8 cellular contexts compared by ENCODE assay signal in the genomic region with DNA sequence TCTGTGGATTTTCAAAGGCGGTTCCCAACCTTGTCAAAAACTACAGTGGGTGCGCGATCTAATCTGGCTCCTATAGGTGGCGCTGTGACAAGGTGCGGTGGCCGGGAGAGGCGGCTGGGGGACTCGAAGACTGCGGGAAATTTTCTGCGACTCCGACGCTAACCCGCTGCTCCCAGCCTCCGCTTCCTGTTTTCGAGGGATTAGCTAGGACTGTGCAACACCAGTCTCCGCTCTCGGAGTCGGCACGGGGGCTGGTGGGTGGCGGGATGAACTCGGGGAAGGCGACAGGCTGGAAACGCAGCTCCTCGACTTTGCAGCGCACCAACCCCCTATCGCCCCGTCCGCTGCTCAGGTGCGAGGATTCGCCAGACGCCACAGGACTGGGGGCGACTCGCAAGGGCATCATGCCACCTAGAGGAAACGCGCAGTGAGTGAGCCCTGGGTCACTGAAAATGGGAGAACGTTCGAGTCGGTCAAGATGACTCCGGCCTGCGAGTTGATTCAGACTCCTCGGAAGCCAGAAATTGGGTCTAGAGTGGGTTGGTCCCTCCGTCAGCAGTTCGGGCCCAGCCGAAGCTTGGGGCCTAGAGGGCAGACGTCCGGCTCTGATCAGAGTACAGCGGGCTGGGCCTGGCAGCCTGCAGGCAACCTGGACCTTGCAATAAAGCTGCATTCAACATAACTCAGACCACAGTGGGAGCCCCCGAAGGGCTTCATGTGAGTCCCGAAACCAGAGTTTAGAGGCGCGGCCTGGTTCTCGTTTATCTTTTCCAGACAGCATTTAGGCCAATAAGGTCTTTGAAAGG. TPM values are rescaled to one million over a fixed set of nuclear protein-coding genes. Genes with fewer than 3 reads are reported as not detected.
DNase-seq lines count a peak whose midpoint lies in the region; ATAC-seq and TF ChIP-seq lines count a peak whose summit lies in the region.

No MANE protein-coding gene starts in this region.

- no peaks in the 10 kb centered on the region for H3K79me2 ChIP-seq in SK-N-SH (ENCODE audit: insufficient read depth)

- 10% methylated on average over 22 of the region's 52 CpGs for WGBS in SK-N-SH (ENCODE audit: low lambda C conversion rate)
- 2 to 3% methylated on average over 32 to 52 of the region's 52 CpGs for WGBS in testis, 2 donors

- POLR2A ChIA-PET in AG04449 (lab: Yijun Ruan, JAX) (no interaction called here), SK-N-SH (lab: Yijun Ruan, JAX) (no interaction called here)

- no peak for TF ChIP-seq EP300 in SK-N-SH (IDR thresholded peaks at IDR 0.05; ENCODE audit: borderline replicate concordance in 1 of 2, low read depth in 1 of 2, low read length in 1 of 2)

- H3K4me1 ChIP-seq in SK-N-SH (ENCODE audit: control insufficient read depth in 1 of 2, insufficient read depth in 2 of 2, low read depth in 1 of 2, low read length in 1 of 2) (no peaks in the 10 kb centered on the region; a peak in 1 of 4 replicates), testis (peaks cover 20% of the 10 kb centered on the region)

- TF ChIP-seq CTCF in AG04449 (IDR thresholded peaks at IDR 0.05; ENCODE audit: insufficient read depth, low read length, missing control alignments) (peak; percentile 45), SK-N-SH (IDR thresholded peaks at IDR 0.05) (peak; percentile 65), testis (IDR thresholded peaks at IDR 0.05) (peak; percentile 5 to 55 (median 38))

- H3K4me2 ChIP-seq in SK-N-SH = peak overlapping the region; percentile 44

- intact Hi-C loops in left ventricle myocardium superior (cut with micrococcal nuclease) = no loop called here
- intact Hi-C loops in testis (cut with DNase I; ENCODE audit: low total_unique reads) = no loop called here

- H3K9ac ChIP-seq in SK-N-SH = no peak overlapping the region

- no peaks in the 10 kb centered on the region for H3F3A ChIP-seq in SK-N-SH (replicated peaks; ENCODE audit: insufficient read depth)

- no peaks in the 10 kb centered on the region for H3K9me2 ChIP-seq in SK-N-SH

- H3K4me3 ChIP-seq in AG04449 (ENCODE audit: low read depth, low read length) (no peak overlapping the region; the same call in 1 of the 2 replicates), SK-N-SH (ENCODE audit: low read depth in 2 of 2, low read length in 1 of 2) (peak overlapping the region in 1 of 2 experiments; percentile 23; a peak in 1 of 4 replicates), testis (peak overlapping the region in 1 of 2 donors; percentile 11)

- ATAC-seq in GM18909 (IDR thresholded peaks at IDR 0.05; ENCODE audit: poor library complexity, unreplicated experiment) (peak; percentile 43), left ventricle myocardium superior (no peak), GM18519 (IDR thresholded peaks at IDR 0.05; ENCODE audit: low FRiP score, unreplicated experiment) (no peak), GM19455 (IDR thresholded peaks at IDR 0.05; ENCODE audit: unreplicated experiment) (no peak), GM19035 (IDR thresholded peaks at IDR 0.05; ENCODE audit: unreplicated experiment) (no peak)

- TF ChIP-seq RAD21 in SK-N-SH (IDR thresholded peaks at IDR 0.05; ENCODE audit: low read length) = no peak

- H2AFZ ChIP-seq in SK-N-SH (ENCODE audit: low read depth) = no peak overlapping the region

- H3K27ac ChIP-seq in SK-N-SH (ENCODE audit: low read depth in 2 of 2, low read length in 1 of 2) (no peak overlapping the region), testis (no peak overlapping the region)

- H3K27me3 ChIP-seq in SK-N-SH (ENCODE audit: insufficient read depth) = peaks cover 87% of the 10 kb centered on the region
- H3K27me3 ChIP-seq in testis = no peaks in the 10 kb centered on the region

- no peaks in the 10 kb centered on the region for H4K20me1 ChIP-seq in SK-N-SH (ENCODE audit: insufficient read depth)

- H3K36me3 ChIP-seq in SK-N-SH (replicated peaks in 1 of 2; ENCODE audit: control insufficient read depth in 1 of 2, insufficient read depth in 2 of 2, low read length in 1 of 2) = no peaks in the 10 kb centered on the region
- H3K36me3 ChIP-seq in testis (ENCODE audit: low read depth, missing control alignments) = no peaks in the 10 kb centered on the region

- DNase-seq in AG04449 (ENCODE audit: low read depth, low spot score) = no peak
- DNase-seq in SK-N-SH = peak; percentile 66
- peak; percentile 21 for DNase-seq in left ventricle myocardium superior
- DNase-seq in testis = peak; percentile 73

- H3K9me3 ChIP-seq in SK-N-SH = no peaks in the 10 kb centered on the region
- H3K9me3 ChIP-seq in testis = no peaks in the 10 kb centered on the region

- no peak for TF ChIP-seq POLR2A in testis (IDR thresholded peaks at IDR 0.05)

- CTCF ChIA-PET in AG04449 (lab: Yijun Ruan, JAX) (interaction anchor here (0.8 to 2.1 kb wide), 6 partner anchors 8 to 493 kb away, joined by 3 to 12 read pairs (median 4); no protein-coding TSS in a partner anchor), SK-N-SH (lab: Yijun Ruan, JAX) (interaction anchor here (0.5 to 2.0 kb wide), 7 partner anchors 8 to 1966 kb away, joined by 4 to 13 read pairs (median 4); no protein-coding TSS in a partner anchor)

TF ChIP-seq in SK-N-SH, 30 proteins besides CTCF, POLR2A, EP300 and RAD21 (continues in another document):
- TF ChIP-seq, protein P1, sequence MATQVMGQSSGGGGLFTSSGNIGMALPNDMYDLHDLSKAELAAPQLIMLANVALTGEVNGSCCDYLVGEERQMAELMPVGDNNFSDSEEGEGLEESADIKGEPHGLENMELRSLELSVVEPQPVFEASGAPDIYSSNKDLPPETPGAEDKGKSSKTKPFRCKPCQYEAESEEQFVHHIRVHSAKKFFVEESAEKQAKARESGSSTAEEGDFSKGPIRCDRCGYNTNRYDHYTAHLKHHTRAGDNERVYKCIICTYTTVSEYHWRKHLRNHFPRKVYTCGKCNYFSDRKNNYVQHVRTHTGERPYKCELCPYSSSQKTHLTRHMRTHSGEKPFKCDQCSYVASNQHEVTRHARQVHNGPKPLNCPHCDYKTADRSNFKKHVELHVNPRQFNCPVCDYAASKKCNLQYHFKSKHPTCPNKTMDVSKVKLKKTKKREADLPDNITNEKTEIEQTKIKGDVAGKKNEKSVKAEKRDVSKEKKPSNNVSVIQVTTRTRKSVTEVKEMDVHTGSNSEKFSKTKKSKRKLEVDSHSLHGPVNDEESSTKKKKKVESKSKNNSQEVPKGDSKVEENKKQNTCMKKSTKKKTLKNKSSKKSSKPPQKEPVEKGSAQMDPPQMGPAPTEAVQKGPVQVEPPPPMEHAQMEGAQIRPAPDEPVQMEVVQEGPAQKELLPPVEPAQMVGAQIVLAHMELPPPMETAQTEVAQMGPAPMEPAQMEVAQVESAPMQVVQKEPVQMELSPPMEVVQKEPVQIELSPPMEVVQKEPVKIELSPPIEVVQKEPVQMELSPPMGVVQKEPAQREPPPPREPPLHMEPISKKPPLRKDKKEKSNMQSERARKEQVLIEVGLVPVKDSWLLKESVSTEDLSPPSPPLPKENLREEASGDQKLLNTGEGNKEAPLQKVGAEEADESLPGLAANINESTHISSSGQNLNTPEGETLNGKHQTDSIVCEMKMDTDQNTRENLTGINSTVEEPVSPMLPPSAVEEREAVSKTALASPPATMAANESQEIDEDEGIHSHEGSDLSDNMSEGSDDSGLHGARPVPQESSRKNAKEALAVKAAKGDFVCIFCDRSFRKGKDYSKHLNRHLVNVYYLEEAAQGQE (IDR thresholded peaks at IDR 0.05; ENCODE audit: low read depth, low read length) = no peak
- TF ChIP-seq, protein P2, sequence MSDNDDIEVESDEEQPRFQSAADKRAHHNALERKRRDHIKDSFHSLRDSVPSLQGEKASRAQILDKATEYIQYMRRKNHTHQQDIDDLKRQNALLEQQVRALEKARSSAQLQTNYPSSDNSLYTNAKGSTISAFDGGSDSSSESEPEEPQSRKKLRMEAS (IDR thresholded peaks at IDR 0.05; ENCODE audit: low read depth) = no peak
- TF ChIP-seq, protein P3, sequence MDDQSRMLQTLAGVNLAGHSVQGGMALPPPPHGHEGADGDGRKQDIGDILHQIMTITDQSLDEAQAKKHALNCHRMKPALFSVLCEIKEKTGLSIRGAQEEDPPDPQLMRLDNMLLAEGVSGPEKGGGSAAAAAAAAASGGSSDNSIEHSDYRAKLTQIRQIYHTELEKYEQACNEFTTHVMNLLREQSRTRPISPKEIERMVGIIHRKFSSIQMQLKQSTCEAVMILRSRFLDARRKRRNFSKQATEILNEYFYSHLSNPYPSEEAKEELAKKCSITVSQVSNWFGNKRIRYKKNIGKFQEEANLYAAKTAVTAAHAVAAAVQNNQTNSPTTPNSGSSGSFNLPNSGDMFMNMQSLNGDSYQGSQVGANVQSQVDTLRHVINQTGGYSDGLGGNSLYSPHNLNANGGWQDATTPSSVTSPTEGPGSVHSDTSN (IDR thresholded peaks at IDR 0.05) = no peak
- TF ChIP-seq, protein P4, sequence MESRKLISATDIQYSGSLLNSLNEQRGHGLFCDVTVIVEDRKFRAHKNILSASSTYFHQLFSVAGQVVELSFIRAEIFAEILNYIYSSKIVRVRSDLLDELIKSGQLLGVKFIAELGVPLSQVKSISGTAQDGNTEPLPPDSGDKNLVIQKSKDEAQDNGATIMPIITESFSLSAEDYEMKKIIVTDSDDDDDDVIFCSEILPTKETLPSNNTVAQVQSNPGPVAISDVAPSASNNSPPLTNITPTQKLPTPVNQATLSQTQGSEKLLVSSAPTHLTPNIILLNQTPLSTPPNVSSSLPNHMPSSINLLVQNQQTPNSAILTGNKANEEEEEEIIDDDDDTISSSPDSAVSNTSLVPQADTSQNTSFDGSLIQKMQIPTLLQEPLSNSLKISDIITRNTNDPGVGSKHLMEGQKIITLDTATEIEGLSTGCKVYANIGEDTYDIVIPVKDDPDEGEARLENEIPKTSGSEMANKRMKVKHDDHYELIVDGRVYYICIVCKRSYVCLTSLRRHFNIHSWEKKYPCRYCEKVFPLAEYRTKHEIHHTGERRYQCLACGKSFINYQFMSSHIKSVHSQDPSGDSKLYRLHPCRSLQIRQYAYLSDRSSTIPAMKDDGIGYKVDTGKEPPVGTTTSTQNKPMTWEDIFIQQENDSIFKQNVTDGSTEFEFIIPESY (IDR thresholded peaks at IDR 0.05; ENCODE audit: borderline replicate concordance, low read depth) = no peak
- TF ChIP-seq CHD2 (IDR thresholded peaks at IDR 0.05; ENCODE audit: low read length, partially characterized antibody) (no peak), TAF1 (IDR thresholded peaks at IDR 0.05; ENCODE audit: borderline replicate concordance, low read depth, low read length) (no peak), YY1 (IDR thresholded peaks at IDR 0.05; ENCODE audit: low read depth) (no peak), NRF1 (IDR thresholded peaks at IDR 0.05; ENCODE audit: low read depth, low read length) (no peak), RCOR1 (IDR thresholded peaks at IDR 0.05; ENCODE audit: low read length) (no peak), FOXM1 (IDR thresholded peaks at IDR 0.05; ENCODE audit: low read depth) (no peak), SMC3 (IDR thresholded peaks at IDR 0.05; ENCODE audit: low read depth, low read length) (no peak), FOSL2 (IDR thresholded peaks at IDR 0.05; ENCODE audit: borderline replicate concordance, low read depth) (no peak)

RNA-seq across cellular contexts. Expression of a gene that starts 5.5 kb away (rescaled TPM):
- not detected in 2 replicates for polyA plus RNA-seq in SK-N-SH (2012; rRNA removed)
- not detected in 2 replicates for polyA plus RNA-seq in SK-N-SH (2012; cell fraction: cytosol; rRNA removed)
- not detected in 2 replicates for polyA plus RNA-seq in SK-N-SH (2012; cell fraction: nucleus; rRNA removed)
- total RNA-seq in left ventricle myocardium superior = not detected
- total RNA-seq in testis = under 1 TPM; 0.50 to 0.87 TPM
- polyA plus RNA-seq in testis (ENCODE audit: insufficient read depth, low read depth, low replicate concordance) = 0.13 TPM
